1 cellular context compared by ENCODE assay signal in genomic region chr16:67226804-67227566, GRCh38.
TF ChIP-seq lines count a peak whose summit lies in the region.

TMEM208 (plus strand) TSS chr16:67227130; CDS start chr16:67227219, 89 bp downstream.

TF ChIP-seq in K562, 482 proteins besides CTCF, POLR2A, EP300 and RAD21 (continued from another document and continues in another):
- TF ChIP-seq GTF3C2 (IDR thresholded peaks at IDR 0.05; ENCODE audit: borderline replicate concordance, extremely low read depth, insufficient read length) = no peak
- no peak; the same call in 1 of the 2 replicates for TF ChIP-seq ZC3H11A (IDR thresholded peaks at IDR 0.05; ENCODE audit: low read depth, low read length)
- TF ChIP-seq CXXC5 (CRISPR knock-in tag; IDR thresholded peaks at IDR 0.05) = peak; percentile 74
- TF ChIP-seq TFAM (CRISPR knock-in tag; conservative IDR thresholded peaks at IDR 0.05) = no peak
- TF ChIP-seq BACH1 (tag; IDR thresholded peaks at IDR 0.05) = no peak; the same call in 1 of the 2 replicates
- TF ChIP-seq ETV6 (IDR thresholded peaks at IDR 0.05; ENCODE audit: borderline replicate concordance in 1 of 2, low read depth in 2 of 2, low read length in 1 of 2) = 0 out of 4 replicates have a peak, but pooled peaks of 1 of the 2 experiments have one; percentile 30
- TF ChIP-seq ETV6 (CRISPR knock-in tag; IDR thresholded peaks at IDR 0.05; ENCODE audit: borderline replicate concordance) = no peak
- no peak for TF ChIP-seq SMARCA4 (IDR thresholded peaks at IDR 0.05)
- no peak for TF ChIP-seq THRA (IDR thresholded peaks at IDR 0.05)
- no peak for TF ChIP-seq ZBTB1 (CRISPR knock-in tag; IDR thresholded peaks at IDR 0.05; ENCODE audit: borderline replicate concordance, low read depth)
- no peak for TF ChIP-seq GTF2E2 (tag; IDR thresholded peaks at IDR 0.05)
- TF ChIP-seq MEIS2 (IDR thresholded peaks at IDR 0.05; ENCODE audit: partially characterized antibody) = peak; percentile 56
- TF ChIP-seq TAF15 (IDR thresholded peaks at IDR 0.05; ENCODE audit: low read depth, low read length) = no peak
- TF ChIP-seq ZNF174 (CRISPR knock-in tag; IDR thresholded peaks at IDR 0.05) = no peak
- TF ChIP-seq CBFA2T2 (conservative IDR thresholded peaks at IDR 0.05) = no peak
- TF ChIP-seq NFYB (IDR thresholded peaks at IDR 0.05; ENCODE audit: extremely low read depth, insufficient read length) = no peak
- TF ChIP-seq TCF15 (CRISPR knock-in tag; IDR thresholded peaks at IDR 0.05) = no peak
- peak in 1 of 2 experiments; percentile 99; a peak in 2 of 4 replicates for TF ChIP-seq KDM4B (IDR thresholded peaks at IDR 0.05; ENCODE audit: borderline replicate concordance in 2 of 2, low read depth in 1 of 2)
- no peak for TF ChIP-seq RBM17 (IDR thresholded peaks at IDR 0.05; ENCODE audit: borderline replicate concordance, low read depth, low read length)
- no peak for TF ChIP-seq PTBP1 (IDR thresholded peaks at IDR 0.05; ENCODE audit: low read depth, low read length)
- TF ChIP-seq ZNF408 (CRISPR knock-in tag; IDR thresholded peaks at IDR 0.05; ENCODE audit: low read depth) = no peak
- no peak for TF ChIP-seq RAD51 (IDR thresholded peaks at IDR 0.05; ENCODE audit: borderline replicate concordance, low read depth)
- no peak for TF ChIP-seq SNIP1 (IDR thresholded peaks at IDR 0.05; ENCODE audit: low read depth)
- TF ChIP-seq JUNB (CRISPR knock-in tag; conservative IDR thresholded peaks at IDR 0.05) = no peak
- no peak; the same call in 1 of the 2 replicates for TF ChIP-seq ZNF395 (CRISPR knock-in tag; IDR thresholded peaks at IDR 0.05)
- peak; percentile 100 for TF ChIP-seq GABPB1 (CRISPR knock-in tag; IDR thresholded peaks at IDR 0.05)
- TF ChIP-seq BCOR (IDR thresholded peaks at IDR 0.05) = no peak
- TF ChIP-seq PBX2 (CRISPR knock-in tag; IDR thresholded peaks at IDR 0.05; ENCODE audit: low read depth) = no peak
- TF ChIP-seq PBX2 (tag; conservative IDR thresholded peaks at IDR 0.05; ENCODE audit: low read depth) = no peak
- TF ChIP-seq ZEB2 (IDR thresholded peaks at IDR 0.05) = no peak
- TF ChIP-seq ZNF639 (CRISPR knock-in tag; conservative IDR thresholded peaks at IDR 0.05 in 1 of 2, IDR thresholded peaks at IDR 0.05 in 1 of 2) = peak in 1 of 2 experiments; percentile 90; a peak in 2 of 4 replicates
- TF ChIP-seq SP2 (IDR thresholded peaks at IDR 0.05; ENCODE audit: extremely low read depth, low read depth, low read length, poor library complexity, severe bottlenecking) = no peak
- TF ChIP-seq ZNF347 (CRISPR knock-in tag; IDR thresholded peaks at IDR 0.05; ENCODE audit: low read depth) = no peak
- no peak for TF ChIP-seq U2AF2 (optimal IDR thresholded peaks at IDR 0.05; ENCODE audit: low read depth, low read length)
- TF ChIP-seq TGIF2 (CRISPR knock-in tag; IDR thresholded peaks at IDR 0.05) = no peak; the same call in 1 of the 2 replicates
- no peak for TF ChIP-seq CREBBP (IDR thresholded peaks at IDR 0.05; ENCODE audit: low read depth, low read length)
- no peak; the same call in 1 of the 2 replicates for TF ChIP-seq HMGXB4 (CRISPR knock-in tag; IDR thresholded peaks at IDR 0.05)
- no peak for TF ChIP-seq CBX2 (IDR thresholded peaks at IDR 0.05; ENCODE audit: insufficient read depth, low read length, poor library complexity, severe bottlenecking)
- no peak for TF ChIP-seq GABPB2 (CRISPR knock-in tag; conservative IDR thresholded peaks at IDR 0.05)
- TF ChIP-seq USF1 (CRISPR knock-in tag; IDR thresholded peaks at IDR 0.05) = no peak
- TF ChIP-seq CHD1 (IDR thresholded peaks at IDR 0.05; ENCODE audit: low read length) = peak; percentile 63
- TF ChIP-seq ZNF3 (CRISPR knock-in tag; IDR thresholded peaks at IDR 0.05) = no peak
- no peak for TF ChIP-seq USF2 (CRISPR knock-in tag; IDR thresholded peaks at IDR 0.05)
- no peak for TF ChIP-seq SNRNP70 (optimal IDR thresholded peaks at IDR 0.05; ENCODE audit: low read depth, low read length)
- TF ChIP-seq CBX1 (IDR thresholded peaks at IDR 0.05; ENCODE audit: low read depth) = no peak
- no peak for TF ChIP-seq MCM3 (IDR thresholded peaks at IDR 0.05)
- no peak for TF ChIP-seq SLC30A9 (CRISPR knock-in tag; IDR thresholded peaks at IDR 0.05)
- no peak for TF ChIP-seq ZNF445 (CRISPR knock-in tag; IDR thresholded peaks at IDR 0.05; ENCODE audit: low read depth)
- peak; percentile 84 to 98; a peak in 3 of 4 replicates for TF ChIP-seq HDAC1 (IDR thresholded peaks at IDR 0.05)
- peak; percentile 100 for TF ChIP-seq C11orf30 (IDR thresholded peaks at IDR 0.05; ENCODE audit: low read depth)
- TF ChIP-seq SIN3A (IDR thresholded peaks at IDR 0.05; ENCODE audit: borderline replicate concordance in 2 of 2, control insufficient read depth in 1 of 2, low read depth in 2 of 2, low read length in 2 of 2) = peak; percentile 97 to 99
- no peak for TF ChIP-seq TARDBP (IDR thresholded peaks at IDR 0.05)
- TF ChIP-seq NRF1 (conservative IDR thresholded peaks at IDR 0.05 in 1 of 2, IDR thresholded peaks at IDR 0.05 in 1 of 2) = peak; percentile 89 to 91
- peak; percentile 40; the same call in 1 of the 2 replicates for TF ChIP-seq ZBTB33 (CRISPR knock-in tag; IDR thresholded peaks at IDR 0.05)
- peak; percentile 36; the same call in 1 of the 2 replicates for TF ChIP-seq HLTF (IDR thresholded peaks at IDR 0.05)
- TF ChIP-seq MAFF (IDR thresholded peaks at IDR 0.05; ENCODE audit: low read length) = no peak
- TF ChIP-seq ZNF121 (CRISPR knock-in tag; conservative IDR thresholded peaks at IDR 0.05) = no peak
- TF ChIP-seq HMGN3 (IDR thresholded peaks at IDR 0.05; ENCODE audit: borderline replicate concordance, extremely low read depth, insufficient read length, low read depth, low read length) = peak; percentile 87
- TF ChIP-seq SREBF2 (CRISPR knock-in tag; IDR thresholded peaks at IDR 0.05) = no peak
- TF ChIP-seq ZNF232 (CRISPR knock-in tag; IDR thresholded peaks at IDR 0.05) = no peak
